In genomic region chr15:50880651-50881114, GRCh38 we compare ENCODE assay signal across 9 cellular contexts. TPM values are rescaled to one million over a fixed set of nuclear protein-coding genes. Genes with fewer than 3 reads are reported as not detected.
A peak's percentile ranks its signal among the peaks of the same experiment; 100 is the strongest.
DNase-seq lines count a peak whose midpoint lies in the region; ATAC-seq and TF ChIP-seq lines count a peak whose summit lies in the region.
"Had no signal": no experiment of that assay in that cellular context is flagged by ENCODE, and none has a peak within 500 bp of the region (broad histone marks: within the 10 kb centered on the region; RNA-seq: fewer than 3 reads in every experiment).

No MANE protein-coding gene starts in this region.

- DNase-seq in activated CD4-positive, CD25-positive, alpha-beta regulatory T cell treated with anti-CD3 and anti-CD28 coated beads, Interleukin-2, amount 50 U/mL, for 72 hours = no peak
- DNase-seq in activated naive CD8-positive, alpha-beta T cell treated with anti-CD3 and anti-CD28 coated beads, Interleukin-2, amount 50 U/mL, for 24 hours = no peak
- DNase-seq in smooth muscle cell (lab: John Stamatoyannopoulos, UW; ENCODE audit: unreplicated experiment) (no peak), NCI-H1105 (lab: John Stamatoyannopoulos, UW) (no peak), NCI-H1694 (lab: John Stamatoyannopoulos, UW) (no peak), H9 (no peak)

- H3K4me1 ChIP-seq in smooth muscle cell (ENCODE audit: low read depth) = peaks cover 10% of the 10 kb centered on the region
- no peaks in the 10 kb centered on the region for H3K4me1 ChIP-seq in H9 (ENCODE audit: insufficient read depth, low read length)

- peak overlapping the region; percentile 93 for H2AFZ ChIP-seq in smooth muscle cell (ENCODE audit: low read depth)
- H2AFZ ChIP-seq in H9 (ENCODE audit: low read length) = no peak overlapping the region

- no peaks in the 10 kb centered on the region for H3K9me3 Mint-ChIP-seq in activated naive CD8-positive, alpha-beta T cell treated with anti-CD3 and anti-CD28 coated beads, Interleukin-2, amount 50 U/mL, for 24 hours
- no peaks in the 10 kb centered on the region for H3K9me3 Mint-ChIP-seq in H9

- no peaks in the 10 kb centered on the region for H3K23me2 ChIP-seq in H9 (ENCODE audit: insufficient read length, low read depth, low read length, poor library complexity, severe bottlenecking)

- no peaks in the 10 kb centered on the region for H3K36me3 ChIP-seq in smooth muscle cell (ENCODE audit: low read depth)

- H3K79me1 ChIP-seq in H9 (ENCODE audit: insufficient read depth, low read depth, low read length, poor library complexity, severe bottlenecking) = no peaks in the 10 kb centered on the region

- H3K27me3 Mint-ChIP-seq in activated naive CD8-positive, alpha-beta T cell treated with anti-CD3 and anti-CD28 coated beads, Interleukin-2, amount 50 U/mL, for 24 hours = no peaks in the 10 kb centered on the region
- no peaks in the 10 kb centered on the region; the same call in none of the 2 replicates for H3K27me3 Mint-ChIP-seq in H9 (ENCODE audit: low read depth)

- H3K27ac ChIP-seq in smooth muscle cell (ENCODE audit: low read depth) = peak overlapping the region; percentile 95
- H3K27ac ChIP-seq in H9 (ENCODE audit: insufficient read length, low read depth, low read length) = no peak overlapping the region
- H3K27ac ChIP-seq: VCaP had no signal

- no peak overlapping the region for H2BK20ac ChIP-seq in H9 (ENCODE audit: low read depth, low read length, poor library complexity, severe bottlenecking)

- no peaks in the 10 kb centered on the region for H3K9me3 ChIP-seq in smooth muscle cell (replicated peaks; ENCODE audit: low read depth)
- no peaks in the 10 kb centered on the region for H3K9me3 ChIP-seq in H9 (ENCODE audit: control insufficient read depth, low read depth, low read length)

- no peak overlapping the region for H3T11ph ChIP-seq in H9 (ENCODE audit: low read length)

- H2AK5ac ChIP-seq in H9 (ENCODE audit: insufficient read length, low read length) = no peak overlapping the region

- no peak overlapping the region for H4K5ac ChIP-seq in H9 (ENCODE audit: insufficient read length, low read depth, low read length)

- no peak overlapping the region for H2BK15ac ChIP-seq in H9 (ENCODE audit: low read depth, low read length)

- no peak overlapping the region for H4K91ac ChIP-seq in H9 (ENCODE audit: insufficient read length, low read depth, low read length)

- no peaks in the 10 kb centered on the region for H4K20me1 ChIP-seq in smooth muscle cell (ENCODE audit: low read depth)
- H4K20me1 ChIP-seq in H9 (ENCODE audit: control insufficient read depth, insufficient read depth, insufficient read length) = no peaks in the 10 kb centered on the region

- no peak overlapping the region for H3K4me3 ChIP-seq in smooth muscle cell

- H3K4ac ChIP-seq in H9 (ENCODE audit: low read depth, low read length) = no peak overlapping the region

- H3K14ac ChIP-seq in H9 (ENCODE audit: insufficient read depth, low read length) = no peak overlapping the region

- ATAC-seq in activated CD4-positive, CD25-positive, alpha-beta regulatory T cell treated with anti-CD3 and anti-CD28 coated beads, Interleukin-2, amount 50 U/mL, for 24 hours = peak; percentile 55 to 56
- ATAC-seq in HG03565 (IDR thresholded peaks at IDR 0.05; ENCODE audit: unreplicated experiment) = peak; percentile 38
- ATAC-seq in activated naive CD8-positive, alpha-beta T cell treated with anti-CD3 and anti-CD28 coated beads, Interleukin-2, amount 50 U/mL, for 24 hours = peak; percentile 33

- H2BK120ac ChIP-seq in H9 (ENCODE audit: low read depth, low read length, poor library complexity, severe bottlenecking) = no peak overlapping the region

- H3K4me3 Mint-ChIP-seq in activated naive CD8-positive, alpha-beta T cell treated with anti-CD3 and anti-CD28 coated beads, Interleukin-2, amount 50 U/mL, for 24 hours = peak overlapping the region; percentile 29
- no peak overlapping the region for H3K4me3 Mint-ChIP-seq in H9

- peaks cover 12% of the 10 kb centered on the region for H3F3A ChIP-seq in smooth muscle cell (ENCODE audit: low read depth)

- H3K4me2 ChIP-seq in smooth muscle cell (peak overlapping the region; percentile 53), H9 (ENCODE audit: insufficient read depth, insufficient read length, low read length) (no peak overlapping the region)

- H3K56ac ChIP-seq in H9 (ENCODE audit: insufficient read length, low read depth, low read length) = no peak overlapping the region

- peaks cover 78% of the 10 kb centered on the region for H3K4me1 Mint-ChIP-seq in activated naive CD8-positive, alpha-beta T cell treated with anti-CD3 and anti-CD28 coated beads, Interleukin-2, amount 50 U/mL, for 24 hours
- H3K4me1 Mint-ChIP-seq in H9 = peaks cover 4 to 5% of the 10 kb centered on the region in 2 experiments; a peak in 3 of 4 replicates

- 97% methylated on average over 2 of the region's 2 CpGs for WGBS in smooth muscle cell (ENCODE audit: low lambda C conversion rate)
- no CpG with 5 or more reads among the region's 2 CpGs for WGBS in H9 (ENCODE audit: extremely low coverage, insufficient read length, low lambda C conversion rate)

- no peak overlapping the region for H2BK12ac ChIP-seq in H9 (ENCODE audit: insufficient read length, low read depth, low read length)

- H3K79me2 ChIP-seq in smooth muscle cell (ENCODE audit: low read depth) = no peaks in the 10 kb centered on the region
- no peaks in the 10 kb centered on the region for H3K79me2 ChIP-seq in H9 (ENCODE audit: insufficient read depth, low read length)

- no peak overlapping the region for H3K23ac ChIP-seq in H9 (ENCODE audit: insufficient read length, low read depth, low read length)

- H3K27me3 ChIP-seq in smooth muscle cell (ENCODE audit: low read depth) (no peaks in the 10 kb centered on the region), H9 (ENCODE audit: insufficient read depth, low read length) (no peaks in the 10 kb centered on the region)

- TF ChIP-seq CTCF in smooth muscle cell (IDR thresholded peaks at IDR 0.05; ENCODE audit: borderline replicate concordance, insufficient read depth, poor library complexity, severe bottlenecking) = no peak
- TF ChIP-seq CTCF in H9 (conservative IDR thresholded peaks at IDR 0.05) = no peak

- H3K18ac ChIP-seq in H9 (ENCODE audit: insufficient read length, low read depth, low read length) = no peak overlapping the region

- H3K9ac ChIP-seq in smooth muscle cell (ENCODE audit: low read depth) (peak overlapping the region; percentile 65), H9 (ENCODE audit: extremely low read depth, insufficient read length, low read length) (no peak overlapping the region)

- peak overlapping the region; percentile 92 for H3K27ac Mint-ChIP-seq in activated naive CD8-positive, alpha-beta T cell treated with anti-CD3 and anti-CD28 coated beads, Interleukin-2, amount 50 U/mL, for 24 hours
- no peak overlapping the region for H3K27ac Mint-ChIP-seq in H9

- H3K36me3 Mint-ChIP-seq in activated naive CD8-positive, alpha-beta T cell treated with anti-CD3 and anti-CD28 coated beads, Interleukin-2, amount 50 U/mL, for 24 hours (ENCODE audit: low read depth) = no peaks in the 10 kb centered on the region
- no peaks in the 10 kb centered on the region for H3K36me3 Mint-ChIP-seq in H9 (ENCODE audit: insufficient read depth in 1 of 3, low read depth in 3 of 3)

- no peak overlapping the region for H2BK5ac ChIP-seq in H9 (ENCODE audit: insufficient read length, low read length)

- H4K8ac ChIP-seq in H9 (replicated peaks; ENCODE audit: insufficient read length, low read depth, low read length) = no peak overlapping the region

RNA-seq across cellular contexts. Expression of gene AP4E1, which starts 27.8 kb away (rescaled TPM):
- total RNA-seq in smooth muscle cell = 8.2 and 13.4 TPM in 2 replicates
- 2.3 and 3.5 TPM in 2 replicates for polyA plus RNA-seq in smooth muscle cell
- 13.8 and 14.0 TPM in 2 replicates for total RNA-seq in H9 (2021)
